8 cellular contexts compared by ENCODE assay signal in the genomic region with DNA sequence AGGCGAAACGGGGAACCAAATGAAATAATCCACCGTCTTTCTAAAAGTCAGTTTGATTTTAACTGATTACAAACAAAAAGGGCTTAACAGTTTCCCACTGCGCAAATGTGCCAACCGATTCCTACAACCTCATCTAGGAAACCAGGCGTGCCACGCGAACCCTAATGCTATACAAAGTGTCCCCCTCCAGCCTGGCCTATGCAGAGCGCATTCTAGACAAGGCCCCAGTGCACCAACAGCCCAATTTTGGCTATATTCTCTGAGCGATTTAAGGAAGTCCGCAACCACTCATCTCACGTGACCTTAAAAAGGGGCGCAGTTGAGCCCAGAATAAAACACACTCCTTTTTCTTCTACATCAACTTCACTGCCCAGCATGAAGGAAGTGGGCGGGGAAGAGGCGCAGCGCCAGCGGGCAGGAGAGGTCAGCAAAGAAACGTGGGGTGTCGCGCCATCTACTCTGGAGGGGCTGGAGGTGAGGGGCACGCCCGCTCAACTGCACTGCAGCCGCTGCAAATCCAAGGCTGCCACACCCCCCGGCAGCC. TPM values are rescaled to one million over a fixed set of nuclear protein-coding genes. Genes with fewer than 3 reads are reported as not detected.
DNase-seq lines count a peak whose midpoint lies in the region; ATAC-seq and TF ChIP-seq lines count a peak whose summit lies in the region.

No MANE protein-coding gene starts in this region.

- no peaks in the 10 kb centered on the region for H3K36me3 ChIP-seq in CD4-positive, CD25-positive, alpha-beta regulatory T cell (ENCODE audit: control insufficient read depth, insufficient read depth, low read length)

- ATAC-seq in CD4-positive, CD25-positive, alpha-beta regulatory T cell (ENCODE audit: low read depth in 2 of 2), result peak; percentile 30 to 31
- ATAC-seq in GM19035 (IDR thresholded peaks at IDR 0.05; ENCODE audit: unreplicated experiment), result peak; percentile 42
- ATAC-seq in HG03139 (IDR thresholded peaks at IDR 0.05; ENCODE audit: unreplicated experiment), result peak; percentile 46

- peak overlapping the region; percentile 91 for H3K4me3 ChIP-seq in CD4-positive, CD25-positive, alpha-beta regulatory T cell (ENCODE audit: low read depth, low read length)

- TF ChIP-seq CTCF in chondrocyte (IDR thresholded peaks at IDR 0.05), result no peak

- H3K27ac Mint-ChIP-seq in CD4-positive, CD25-positive, alpha-beta regulatory T cell, result peak overlapping the region; percentile 98 to 99 (median 99)
- peak overlapping the region; percentile 96 for H3K27ac Mint-ChIP-seq in chondrocyte (ENCODE audit: unreplicated experiment)

- peaks cover 26 to 72% (median 51%) of the 10 kb centered on the region in 4 donors for H3K4me1 Mint-ChIP-seq in CD4-positive, CD25-positive, alpha-beta regulatory T cell
- H3K4me1 Mint-ChIP-seq in chondrocyte (ENCODE audit: low read depth), result peaks cover 64% of the 10 kb centered on the region

- H3K4me3 Mint-ChIP-seq in CD4-positive, CD25-positive, alpha-beta regulatory T cell, result peak overlapping the region; percentile 95 to 100 (median 98)
- peak overlapping the region; percentile 96 for H3K4me3 Mint-ChIP-seq in chondrocyte (ENCODE audit: unreplicated experiment)

- no peaks in the 10 kb centered on the region for H3K27me3 ChIP-seq in CD4-positive, CD25-positive, alpha-beta regulatory T cell (ENCODE audit: control insufficient read depth, insufficient read depth, low read length)
- H3K27me3 ChIP-seq in layer of hippocampus (ENCODE audit: control insufficient read depth, insufficient read depth, low read length), result no peaks in the 10 kb centered on the region

- H3K9me3 Mint-ChIP-seq in CD4-positive, CD25-positive, alpha-beta regulatory T cell, result peaks cover 0 to 2% (median 0%) of the 10 kb centered on the region in 7 donors
- no peaks in the 10 kb centered on the region for H3K9me3 Mint-ChIP-seq in chondrocyte (ENCODE audit: low read depth)

- peaks cover 59% of the 10 kb centered on the region for H3K4me1 ChIP-seq in CD4-positive, CD25-positive, alpha-beta regulatory T cell (ENCODE audit: control insufficient read depth, insufficient read depth, low read length, poor library complexity, severe bottlenecking)

- H3K9me3 ChIP-seq in CD4-positive, CD25-positive, alpha-beta regulatory T cell (ENCODE audit: control insufficient read depth in 2 of 2, low read length in 2 of 2), result no peaks in the 10 kb centered on the region

- no peaks in the 10 kb centered on the region for H3K27me3 Mint-ChIP-seq in CD4-positive, CD25-positive, alpha-beta regulatory T cell
- no peaks in the 10 kb centered on the region for H3K27me3 Mint-ChIP-seq in chondrocyte (ENCODE audit: low read depth)

- H3K27ac ChIP-seq in CD4-positive, CD25-positive, alpha-beta regulatory T cell (ENCODE audit: insufficient read depth, low read length, poor library complexity, severe bottlenecking), result peak overlapping the region; percentile 99
- H3K27ac ChIP-seq in layer of hippocampus (ENCODE audit: low read depth, low read length), result peak overlapping the region; percentile 99

- H3K36me3 Mint-ChIP-seq in CD4-positive, CD25-positive, alpha-beta regulatory T cell, result peaks cover 3% of the 10 kb centered on the region
- H3K36me3 Mint-ChIP-seq in chondrocyte (ENCODE audit: low read depth), result no peaks in the 10 kb centered on the region

- DNase-seq in CD4-positive, CD25-positive, alpha-beta regulatory T cell, result peak in 2 of 3 donors; percentile 56 to 81
- DNase-seq in SIG-M5 (lab: John Stamatoyannopoulos, UW) (peak; percentile 81), chondrocyte (ENCODE audit: low spot score) (no peak), T-helper 9 cell (no peak)
- peak; percentile 52 for DNase-seq in stimulated activated naive CD4-positive, alpha-beta T cell treated with Interleukin-2 at 50 U/mL for 16 hours (lab: John Stamatoyannopoulos, UW)

RNA-seq across cellular contexts. Expression of a gene that starts 0.8 kb away (rescaled TPM):
- total RNA-seq in CD4-positive, CD25-positive, alpha-beta regulatory T cell, result 65.8 TPM
- polyA plus RNA-seq in CD4-positive, CD25-positive, alpha-beta regulatory T cell, result 10 to 100 TPM; 18.3 to 23.6 (median 19.8) TPM
- 35.9 to 43.6 TPM (median 43.0 TPM) in 3 replicates for total RNA-seq in chondrocyte

RNA-seq across cellular contexts. Expression of a gene that starts 51.7 kb away (rescaled TPM):
- not detected for total RNA-seq in CD4-positive, CD25-positive, alpha-beta regulatory T cell
- not detected for polyA plus RNA-seq in CD4-positive, CD25-positive, alpha-beta regulatory T cell
- total RNA-seq in chondrocyte, result not detected in 3 replicates

Comparison
In these comparisons a context has a peak if more than half of its experiments do, and no peak if none do; other contexts are left out.
1. DNase-seq: peak in CD4-positive, CD25-positive, alpha-beta regulatory T cell (2 of 3), SIG-M5 (single experiment) and stimulated activated naive CD4-positive, alpha-beta T cell treated with Interleukin-2 at 50 U/mL for 16 hours (single experiment); none in chondrocyte (single experiment) and T-helper 9 cell (single experiment).
2. Peak in every context shown above with its lines, with median percentiles within 50 percentile points of each other: ATAC-seq.